ENCODE assay signal across 8 cellular contexts in genomic region chr10:12707461-12708185, GRCh38.
DNase-seq lines count a peak whose midpoint lies in the region; ATAC-seq and TF ChIP-seq lines count a peak whose summit lies in the region.

No MANE protein-coding gene starts in this region.

- WGBS in endodermal cell (ENCODE audit: insufficient coverage in 1 of 2, insufficient read length in 1 of 2), 2 experiments = 66% methylated on average over 8 to 10 of the region's 10 CpGs

- CTCF ChIA-PET in Calu3 (lab: Charles Lee) = interaction anchor here (0.6 to 1.5 kb wide), 6 partner anchors 13 to 446 kb away, joined by 3 to 9 read pairs (median 4); no protein-coding TSS in a partner anchor

- H3K9me3 ChIP-seq in endodermal cell (ENCODE audit: control insufficient read depth, low read length) (no peaks in the 10 kb centered on the region), muscle layer of colon (ENCODE audit: low read length) (no peaks in the 10 kb centered on the region), vagina (no peaks in the 10 kb centered on the region)

- H3K36me3 Mint-ChIP-seq in Calu3 (ENCODE audit: insufficient read depth, unreplicated experiment) (peaks cover 4% of the 10 kb centered on the region), endodermal cell (ENCODE audit: low read depth) (no peaks in the 10 kb centered on the region)

- peak; percentile 59 for DNase-seq in Calu3
- DNase-seq in HCEC 1CT = peak; percentile 97
- DNase-seq in SW 1271 (lab: John Stamatoyannopoulos, UW) = peak; percentile 22 to 75
- peak; percentile 81 for DNase-seq in endodermal cell
- DNase-seq in vagina (ENCODE audit: extremely low spot score in 2 of 2) = no peak
- no peak for DNase-seq in HuH-7 (ENCODE audit: low spot score)

- no peak overlapping the region for H3K9ac ChIP-seq in endodermal cell (ENCODE audit: extremely low read depth, low read length, poor library complexity, severe bottlenecking)
- H3K9ac ChIP-seq in muscle layer of colon (ENCODE audit: low read length) = peak overlapping the region; percentile 20

- peaks cover 5% of the 10 kb centered on the region for H3K4me1 ChIP-seq in endodermal cell (ENCODE audit: control insufficient read depth, insufficient read depth, low read length)
- H3K4me1 ChIP-seq in muscle layer of colon (ENCODE audit: insufficient read depth, low read length) = peaks cover 72% of the 10 kb centered on the region
- H3K4me1 ChIP-seq in vagina = peaks cover 57% of the 10 kb centered on the region

- H3K9me3 Mint-ChIP-seq in Calu3 (ENCODE audit: low read depth, unreplicated experiment) (no peaks in the 10 kb centered on the region), endodermal cell (no peaks in the 10 kb centered on the region)

- H3K4me3 ChIP-seq in endodermal cell (ENCODE audit: low read length) = no peak overlapping the region
- no peak overlapping the region for H3K4me3 ChIP-seq in muscle layer of colon (ENCODE audit: low read depth in 1 of 2, low read length in 2 of 2)
- no peak overlapping the region for H3K4me3 ChIP-seq in vagina

- no peak for TF ChIP-seq POLR2A in vagina (IDR thresholded peaks at IDR 0.05)

- no peak for ATAC-seq in GM21390 (IDR thresholded peaks at IDR 0.05; ENCODE audit: unreplicated experiment)

- H3K27ac Mint-ChIP-seq in Calu3 (ENCODE audit: unreplicated experiment) = no peak overlapping the region
- no peak overlapping the region for H3K27ac Mint-ChIP-seq in endodermal cell

- no peak overlapping the region for H3K4me3 Mint-ChIP-seq in Calu3 (ENCODE audit: low read depth, unreplicated experiment)
- H3K4me3 Mint-ChIP-seq in endodermal cell = no peak overlapping the region

- H3K27me3 Mint-ChIP-seq in Calu3 (ENCODE audit: unreplicated experiment) = no peaks in the 10 kb centered on the region
- peaks cover 4% of the 10 kb centered on the region for H3K27me3 Mint-ChIP-seq in endodermal cell (ENCODE audit: insufficient read depth)

- intact Hi-C loops in Calu3 (cut with micrococcal nuclease; ENCODE audit: unreplicated experiment) (loop anchor here (2.0 kb wide), 1 partner anchor 195 kb away; no protein-coding TSS in a partner anchor), vagina (cut with DNase I) (no loop called here)

- BruUV-seq in Calu3 (replicated peaks; lab: Mats Ljungman, UMichigan) = no TSS peak

- H3K27me3 ChIP-seq in endodermal cell (ENCODE audit: control insufficient read depth, insufficient read depth, low read length, poor library complexity, severe bottlenecking) = no peaks in the 10 kb centered on the region
- no peaks in the 10 kb centered on the region for H3K27me3 ChIP-seq in muscle layer of colon (ENCODE audit: control insufficient read depth in 1 of 2, insufficient read depth in 2 of 2, low read length in 2 of 2)
- H3K27me3 ChIP-seq in vagina = no peaks in the 10 kb centered on the region

- H3K4me1 Mint-ChIP-seq in Calu3 (ENCODE audit: low read depth, unreplicated experiment) = peaks cover 64% of the 10 kb centered on the region
- H3K4me1 Mint-ChIP-seq in endodermal cell = peaks cover 11% of the 10 kb centered on the region

- H3K27ac ChIP-seq in endodermal cell (ENCODE audit: low read depth, low read length) = no peak overlapping the region
- peak overlapping the region; percentile 80 for H3K27ac ChIP-seq in muscle layer of colon (ENCODE audit: low read depth, low read length)
- peak overlapping the region; percentile 80 for H3K27ac ChIP-seq in vagina

- TF ChIP-seq CTCF in Calu3 (IDR thresholded peaks at IDR 0.05; ENCODE audit: unreplicated experiment) (peak; percentile 60), endodermal cell (conservative IDR thresholded peaks at IDR 0.05) (peak; percentile 64), vagina (IDR thresholded peaks at IDR 0.05) (peak in 1 of 3 experiments; percentile 43)

- H3K36me3 ChIP-seq in endodermal cell (ENCODE audit: control insufficient read depth, insufficient read depth, low read length) = no peaks in the 10 kb centered on the region
- no peaks in the 10 kb centered on the region for H3K36me3 ChIP-seq in muscle layer of colon (ENCODE audit: insufficient read depth, low read length)
- no peaks in the 10 kb centered on the region for H3K36me3 ChIP-seq in vagina

Comparison
In these comparisons a context has a peak if more than half of its experiments do, and no peak if none do; other contexts are left out.
1. DNase-seq: peak in Calu3 (single experiment), HCEC 1CT (single experiment), SW 1271 (2 of 2) and endodermal cell (single experiment); none in vagina (0 of 2) and HuH-7 (single experiment).